Comparison of ENCODE assay signal across 34 cellular contexts in the genomic region with DNA sequence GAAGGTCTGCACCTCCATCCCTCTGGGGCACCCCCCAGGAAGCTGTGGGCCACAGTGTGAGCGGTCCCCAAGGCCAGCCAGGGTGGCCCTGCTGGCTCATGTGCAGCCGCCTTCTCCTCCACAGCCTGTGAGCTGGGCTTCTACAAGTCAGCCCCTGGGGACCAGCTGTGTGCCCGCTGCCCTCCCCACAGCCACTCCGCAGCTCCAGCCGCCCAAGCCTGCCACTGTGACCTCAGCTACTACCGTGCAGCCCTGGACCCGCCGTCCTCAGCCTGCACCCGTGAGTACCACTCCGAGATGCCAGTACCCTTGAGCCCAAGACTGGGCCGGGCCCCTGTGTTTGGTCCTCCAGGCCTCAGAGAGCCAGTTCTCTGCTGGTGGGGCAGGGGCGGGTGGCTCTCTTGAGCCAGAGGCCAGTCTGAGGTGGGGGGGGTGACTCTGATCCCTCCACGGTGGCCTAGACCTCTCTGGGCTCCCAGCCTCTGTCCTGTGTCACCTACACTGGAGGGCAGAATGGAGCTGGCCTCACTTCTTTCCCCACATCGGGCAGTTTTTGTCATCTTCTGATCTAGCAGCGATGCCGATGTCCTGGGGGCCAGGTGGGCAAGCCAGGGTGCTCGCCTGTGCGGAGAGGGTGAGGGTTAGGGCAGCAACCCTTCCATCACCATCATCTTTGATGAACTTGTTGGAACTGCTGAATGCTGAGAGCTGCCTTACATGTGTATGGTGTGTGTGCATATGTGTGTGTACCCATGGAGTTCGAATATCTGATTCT. TPM values are rescaled to one million over a fixed set of nuclear protein-coding genes. Genes with fewer than 3 reads are reported as not detected.
"Had no signal": no experiment of that assay in that cellular context is flagged by ENCODE, and none has a peak within 500 bp of the region (broad histone marks: within the 10 kb centered on the region; RNA-seq: fewer than 3 reads in every experiment).

No MANE protein-coding gene starts in this region.

- DNase-seq: activated CD4-positive, alpha-beta memory T cell treated with anti-CD3 and anti-CD28 coated beads for 36 hours; activated CD4-positive, alpha-beta T cell treated with anti-CD3 and anti-CD28 coated beads for 36 hours; activated CD4-positive, alpha-beta T cell treated with anti-CD3 and anti-CD28 coated beads, Interleukin-2, amount 10 ng/mL, durations not matched to agents 24 days and 14 days; activated CD4-positive, CD25-positive, alpha-beta regulatory T cell; activated CD4-positive, CD25-positive, alpha-beta regulatory T cell treated with anti-CD3 and anti-CD28 coated beads, Interleukin-2, amount 50 U/mL, for 72 hours; activated CD8-positive, alpha-beta memory T cell treated with anti-CD3 and anti-CD28 coated beads, Interleukin-2, amount 10 ng/mL, durations not matched to agents 7 days and 5 days; activated CD8-positive, alpha-beta memory T cell treated with anti-CD3 and anti-CD28 coated beads, Interleukin-2, amount 50 U/mL, for 4 hours; activated CD8-positive, alpha-beta T cell treated with anti-CD3 and anti-CD28 coated beads, Interleukin-2, amount 10 ng/mL, durations not matched to agents 7 days and 5 days; activated effector memory CD4-positive, alpha-beta T cell treated with anti-CD3 and anti-CD28 coated beads, Interleukin-2, amount 50 U/mL, for 16 hours; activated naive CD4-positive, alpha-beta T cell treated with anti-CD3 and anti-CD28 coated beads for 36 hours; activated naive CD8-positive, alpha-beta T cell treated with anti-CD3 and anti-CD28 coated beads for 36 hours; activated naive CD8-positive, alpha-beta T cell treated with anti-CD3 and anti-CD28 coated beads, Interleukin-2, amount 50 U/mL, for 24 hours; activated T-cell treated with anti-CD3 and anti-CD28 coated beads, Interleukin-2, amount 50 U/mL, for 1 hour; activated T-cell treated with anti-CD3 and anti-CD28 coated beads, Interleukin-2, amount 50 U/mL, for 48 hours; adrenal gland; amygdala; aorta; body of pancreas; caudate nucleus; cortex of kidney; dermis blood vessel endothelial cell; effector CD4-positive, alpha-beta T cell; effector memory CD8-positive, alpha-beta T cell; erythroblast; foreskin keratinocyte; gastrocnemius medialis; heart right ventricle; T-helper 17 cell had no signal

- H3K27ac ChIP-seq: adrenal gland, body of pancreas, esophagus muscularis mucosa, foreskin keratinocyte, gastrocnemius medialis, heart right ventricle had no signal

- H3K4me1 ChIP-seq: body of pancreas, foreskin keratinocyte, gastrocnemius medialis had no signal

- ATAC-seq: activated CD4-positive, alpha-beta T cell treated with anti-CD3 and anti-CD28 coated beads for 36 hours; activated CD8-positive, alpha-beta memory T cell treated with anti-CD3 and anti-CD28 coated beads, Interleukin-2, amount 10 ng/mL, durations not matched to agents 7 days and 5 days; activated CD8-positive, alpha-beta T cell treated with anti-CD3 and anti-CD28 coated beads, Interleukin-2, amount 10 ng/mL, durations not matched to agents 7 days and 5 days; activated naive CD8-positive, alpha-beta T cell treated with anti-CD3 and anti-CD28 coated beads, Interleukin-2, amount 50 U/mL, for 24 hours; body of pancreas; effector memory CD8-positive, alpha-beta T cell; foreskin keratinocyte; gastrocnemius medialis; heart right ventricle; T-helper 17 cell had no signal

- H3K36me3 ChIP-seq: adrenal gland, esophagus muscularis mucosa, gastrocnemius medialis, heart right ventricle had no signal

- H3K9me3 ChIP-seq: adrenal gland, body of pancreas, esophagus muscularis mucosa, gastrocnemius medialis, heart right ventricle had no signal

- H3K4me3 ChIP-seq: adrenal gland, body of pancreas, esophagus muscularis mucosa, gastrocnemius medialis, heart right ventricle had no signal

- FAIRE-seq: colon had no signal

- H3K27me3 ChIP-seq: adrenal gland, body of pancreas, gastrocnemius medialis had no signal

RNA-seq across cellular contexts. Expression of gene EPHA8, which starts 23.3 kb away (rescaled TPM):
- total RNA-seq: activated CD4-positive, alpha-beta memory T cell treated with anti-CD3 and anti-CD28 coated beads for 36 hours; activated CD4-positive, alpha-beta T cell treated with anti-CD3 and anti-CD28 coated beads for 36 hours; activated CD4-positive, alpha-beta T cell treated with anti-CD3 and anti-CD28 coated beads, Interleukin-2, amount 10 ng/mL, durations not matched to agents 24 days and 14 days; activated CD8-positive, alpha-beta memory T cell treated with anti-CD3 and anti-CD28 coated beads for 36 hours; activated CD8-positive, alpha-beta memory T cell treated with anti-CD3 and anti-CD28 coated beads, Interleukin-2, amount 10 ng/mL, durations not matched to agents 7 days and 5 days; activated CD8-positive, alpha-beta T cell treated with anti-CD3 and anti-CD28 coated beads, Interleukin-2, amount 10 ng/mL, durations not matched to agents 7 days and 5 days; activated naive CD4-positive, alpha-beta T cell treated with anti-CD3 and anti-CD28 coated beads for 36 hours; activated naive CD8-positive, alpha-beta T cell treated with anti-CD3 and anti-CD28 coated beads for 36 hours; activated T-helper 1 cell treated with anti-CD3 and anti-CD28 coated beads, Interleukin-12 subunit alpha, Interleukin-12 subunit beta, Interleukin-2, Interleukin-4 antibody, amounts not matched to agents 30 ng/mL and 10 ng/mL and 1 ng/mL, durations not matched to agents 14 hours and 24 hours and 36 hours; activated T-helper 2 cell treated with anti-CD3 and anti-CD28 coated beads, Interferon-gamma antibody, Interleukin-2, Interleukin-4, amounts not matched to agents 10 μg/mL and 5 μg/mL and 100 μg/mL, durations not matched to agents 14 hours and 24 hours and 36 hours; aorta; chondrocyte; dermis blood vessel endothelial cell; esophagus muscularis mucosa; foreskin keratinocyte; gastrocnemius medialis; T-helper 17 cell had no signal
- polyA plus RNA-seq: aorta, foreskin keratinocyte had no signal

RNA-seq across cellular contexts. Expression of gene C1QA, which starts 49.9 kb away (rescaled TPM):
- total RNA-seq: activated CD4-positive, alpha-beta memory T cell treated with anti-CD3 and anti-CD28 coated beads for 36 hours; activated CD4-positive, alpha-beta T cell treated with anti-CD3 and anti-CD28 coated beads for 36 hours; activated CD4-positive, alpha-beta T cell treated with anti-CD3 and anti-CD28 coated beads, Interleukin-2, amount 10 ng/mL, durations not matched to agents 24 days and 14 days; activated CD8-positive, alpha-beta memory T cell treated with anti-CD3 and anti-CD28 coated beads for 36 hours; activated CD8-positive, alpha-beta memory T cell treated with anti-CD3 and anti-CD28 coated beads, Interleukin-2, amount 10 ng/mL, durations not matched to agents 7 days and 5 days; activated CD8-positive, alpha-beta T cell treated with anti-CD3 and anti-CD28 coated beads, Interleukin-2, amount 10 ng/mL, durations not matched to agents 7 days and 5 days; activated naive CD4-positive, alpha-beta T cell treated with anti-CD3 and anti-CD28 coated beads for 36 hours; activated naive CD8-positive, alpha-beta T cell treated with anti-CD3 and anti-CD28 coated beads for 36 hours; activated T-helper 1 cell treated with anti-CD3 and anti-CD28 coated beads, Interleukin-12 subunit alpha, Interleukin-12 subunit beta, Interleukin-2, Interleukin-4 antibody, amounts not matched to agents 30 ng/mL and 10 ng/mL and 1 ng/mL, durations not matched to agents 14 hours and 24 hours and 36 hours; activated T-helper 2 cell treated with anti-CD3 and anti-CD28 coated beads, Interferon-gamma antibody, Interleukin-2, Interleukin-4, amounts not matched to agents 10 μg/mL and 5 μg/mL and 100 μg/mL, durations not matched to agents 14 hours and 24 hours and 36 hours; chondrocyte; dermis blood vessel endothelial cell; foreskin keratinocyte; T-helper 17 cell had no signal
- polyA plus RNA-seq: foreskin keratinocyte had no signal

RNA-seq across cellular contexts. Expression of gene C1QC, which starts 56.9 kb away (rescaled TPM):
- total RNA-seq: activated CD4-positive, alpha-beta memory T cell treated with anti-CD3 and anti-CD28 coated beads for 36 hours; activated CD4-positive, alpha-beta T cell treated with anti-CD3 and anti-CD28 coated beads for 36 hours; activated CD4-positive, alpha-beta T cell treated with anti-CD3 and anti-CD28 coated beads, Interleukin-2, amount 10 ng/mL, durations not matched to agents 24 days and 14 days; activated CD8-positive, alpha-beta memory T cell treated with anti-CD3 and anti-CD28 coated beads for 36 hours; activated CD8-positive, alpha-beta memory T cell treated with anti-CD3 and anti-CD28 coated beads, Interleukin-2, amount 10 ng/mL, durations not matched to agents 7 days and 5 days; activated CD8-positive, alpha-beta T cell treated with anti-CD3 and anti-CD28 coated beads, Interleukin-2, amount 10 ng/mL, durations not matched to agents 7 days and 5 days; activated naive CD4-positive, alpha-beta T cell treated with anti-CD3 and anti-CD28 coated beads for 36 hours; activated naive CD8-positive, alpha-beta T cell treated with anti-CD3 and anti-CD28 coated beads for 36 hours; activated T-helper 1 cell treated with anti-CD3 and anti-CD28 coated beads, Interleukin-12 subunit alpha, Interleukin-12 subunit beta, Interleukin-2, Interleukin-4 antibody, amounts not matched to agents 30 ng/mL and 10 ng/mL and 1 ng/mL, durations not matched to agents 14 hours and 24 hours and 36 hours; activated T-helper 2 cell treated with anti-CD3 and anti-CD28 coated beads, Interferon-gamma antibody, Interleukin-2, Interleukin-4, amounts not matched to agents 10 μg/mL and 5 μg/mL and 100 μg/mL, durations not matched to agents 14 hours and 24 hours and 36 hours; chondrocyte; dermis blood vessel endothelial cell; foreskin keratinocyte; T-helper 17 cell had no signal
- polyA plus RNA-seq: foreskin keratinocyte had no signal
